ENCODE assay signal across 35 cellular contexts in genomic region chr11:23012930-23013329, GRCh38.
"Had no signal": no experiment of that assay in that cellular context is flagged by ENCODE, and none has a peak within 500 bp of the region (broad histone marks: within the 10 kb centered on the region; RNA-seq: fewer than 3 reads in every experiment).

No MANE protein-coding gene starts in this region.

- H3K9ac ChIP-seq: KMS-11 had no signal

- H3K4me2 ChIP-seq: KMS-11 had no signal

- H3K27me3 ChIP-seq: MG63 had no signal

- H3K27ac ChIP-seq: KMS-11 had no signal

- DNase-seq: Karpas-422, Kasumi-1, MG63, MM.1S, MV-4-11, NCI-H1048, NCI-H1092, NCI-H1092 treated with DMSO at 0.1 percent for 48 hours, NCI-H1105, NCI-H1105 treated with DMSO at 0.1 percent for 48 hours, NCI-H1417, NCI-H1417 treated with DMSO at 0.1 percent for 48 hours, NCI-H1436, NCI-H1436 treated with DMSO at 0.1 percent for 48 hours, NCI-H146, NCI-H1694, NCI-H1694 treated with DMSO at 0.1 percent for 48 hours, NCI-H187, NCI-H187 treated with DMSO at 0.1 percent for 48 hours, NCI-H1930, NCI-H2029, NCI-H2029 treated with DMSO at 0.1 percent for 48 hours, NCI-H2081, NCI-H2081 treated with DMSO at 0.1 percent for 48 hours, NCI-H2107, NCI-H2171, NCI-H2171 treated with DMSO at 0.1 percent for 48 hours, NCI-H2227 treated with DMSO at 0.1 percent for 48 hours, NCI-H226, NCI-H345, NCI-H446, NCI-H446 treated with DMSO at 0.1 percent for 48 hours, NCI-H510A, NCI-H510A treated with DMSO at 0.1 percent for 48 hours had no signal

- H3K36me3 ChIP-seq: MG63 had no signal

- H3K9me3 ChIP-seq: MG63 had no signal

- H3K4me3 ChIP-seq: MG63 had no signal
